10 cellular contexts compared by ENCODE assay signal in the genomic region with DNA sequence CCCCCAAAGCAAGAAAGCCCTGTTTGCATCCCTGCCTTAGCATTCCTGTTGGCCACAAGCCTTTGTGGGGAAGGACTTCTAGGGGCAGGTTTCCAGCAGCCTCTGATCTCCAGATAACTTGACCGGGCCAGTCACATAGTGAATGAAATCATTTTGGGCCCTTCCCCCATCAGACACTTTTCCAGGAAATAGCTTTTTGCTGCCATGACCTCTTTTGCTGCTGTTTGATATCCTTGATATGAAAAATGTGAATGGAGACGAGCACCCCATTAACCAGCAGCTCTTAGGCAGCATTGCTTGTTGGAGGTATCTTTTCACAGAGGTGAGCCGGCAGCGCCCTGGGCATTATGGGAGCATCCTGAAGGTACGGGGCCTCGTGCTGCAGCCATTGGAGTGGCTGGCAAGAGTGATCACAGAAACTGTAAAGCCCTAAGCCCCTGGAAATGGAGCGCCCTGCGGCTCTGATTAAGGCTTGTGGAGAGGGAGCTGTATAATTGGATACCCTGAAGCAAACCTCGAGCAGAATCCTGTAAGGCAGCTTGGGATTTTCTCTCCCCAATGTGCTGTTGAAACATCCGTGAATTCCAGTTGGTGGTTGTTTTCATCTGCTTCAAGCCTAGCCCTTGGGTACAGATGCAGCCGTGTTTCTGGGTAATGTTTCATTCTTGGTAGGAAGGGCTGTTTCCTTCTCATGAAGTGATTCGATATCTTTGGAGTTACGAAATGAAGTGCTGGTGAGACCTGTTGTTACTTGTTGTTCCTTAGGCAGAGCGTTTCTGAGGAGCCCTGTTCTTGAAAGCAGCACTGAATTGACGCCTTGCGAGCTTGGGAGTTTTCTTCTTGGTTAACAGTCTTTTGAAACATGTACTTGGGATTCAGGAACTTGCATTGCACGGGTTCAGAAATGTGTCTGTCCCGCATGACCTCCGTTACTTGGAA.
A peak's percentile ranks its signal among the peaks of the same experiment; 100 is the strongest.
DNase-seq lines count a peak whose midpoint lies in the region; ATAC-seq, FAIRE-seq and TF ChIP-seq lines count a peak whose summit lies in the region.
"Had no signal": no experiment of that assay in that cellular context is flagged by ENCODE, and none has a peak within 500 bp of the region (broad histone marks: within the 10 kb centered on the region; RNA-seq: fewer than 3 reads in every experiment).

No MANE protein-coding gene starts in this region.

- intact Hi-C loops in Caco-2 (cut with micrococcal nuclease; ENCODE audit: unreplicated experiment), result no loop called here
- intact Hi-C loops in pancreas (cut with DNase I), result no loop called here

- H3K4me1 ChIP-seq in Caco-2 (peaks cover 4% of the 10 kb centered on the region; the same call in 1 of the 2 replicates), pancreas (peaks cover 0 to 13% (median 10%) of the 10 kb centered on the region in 3 donors)

- no peak for TF ChIP-seq CTCF in Caco-2 (IDR thresholded peaks at IDR 0.05; ENCODE audit: insufficient read depth in 1 of 2, low read depth in 1 of 2, low read length in 1 of 2, severe bottlenecking in 1 of 2, unreplicated experiment in 1 of 2)
- TF ChIP-seq CTCF in epithelial cell of esophagus (IDR thresholded peaks at IDR 0.05; ENCODE audit: insufficient read depth, low read depth, low read length, missing control alignments), result no peak
- TF ChIP-seq CTCF in pancreas (IDR thresholded peaks at IDR 0.05), result no peak

- 46 to 81% methylated on average over 19 of the region's 19 CpGs for WGBS in pancreas, 2 donors

- H3K36me3 ChIP-seq in Caco-2 (ENCODE audit: control insufficient read depth, insufficient read depth, low read length), result no peaks in the 10 kb centered on the region
- H3K36me3 ChIP-seq in pancreas, result no peaks in the 10 kb centered on the region

- no peaks in the 10 kb centered on the region; the same call in 1 of the 2 replicates for H3K9me3 ChIP-seq in Caco-2
- no peaks in the 10 kb centered on the region for H3K9me3 ChIP-seq in pancreas

- no peaks in the 10 kb centered on the region for H3K9me3 Mint-ChIP-seq in Caco-2 (ENCODE audit: unreplicated experiment)

- no peaks in the 10 kb centered on the region for H3K27me3 ChIP-seq in Caco-2 (replicated peaks; ENCODE audit: control insufficient read depth, insufficient read depth, low read length)
- H3K27me3 ChIP-seq in pancreas, result no peaks in the 10 kb centered on the region

- H3K36me3 Mint-ChIP-seq in Caco-2 (ENCODE audit: insufficient read depth, unreplicated experiment), result no peaks in the 10 kb centered on the region

- H3K27me3 Mint-ChIP-seq in Caco-2 (ENCODE audit: insufficient read depth, unreplicated experiment), result no peaks in the 10 kb centered on the region

- H3K4me1 Mint-ChIP-seq in Caco-2 (ENCODE audit: low read depth, unreplicated experiment), result peaks cover 7% of the 10 kb centered on the region

- no peak overlapping the region for H3K4me3 Mint-ChIP-seq in Caco-2 (ENCODE audit: unreplicated experiment)
- H3K4me3 Mint-ChIP-seq: T-helper 1 cell treated with Interleukin-12 subunit alpha and Interleukin-12 subunit beta and Interleukin-4 antibody, amounts not matched to agents 30 μg/mL and 1 μg/mL, for 36 hours had no signal

- no TSS peak for BruUV-seq in Caco-2 (replicated peaks; lab: Mats Ljungman, UMichigan)

- POLR2A ChIA-PET in Caco-2 (lab: Charles Lee), result no interaction called here

- CTCF ChIA-PET in Caco-2 (lab: Charles Lee), result no interaction called here

- DNase-seq in Caco-2, result no peak
- DNase-seq in NOMO-1 (lab: John Stamatoyannopoulos, UW; ENCODE audit: unreplicated experiment in 2 of 2), result peak; percentile 43 to 86
- DNase-seq in epithelial cell of esophagus (ENCODE audit: low read depth), result peak; percentile 97
- peak in 4 of 6 donors; percentile 28 to 57 (median 38) for DNase-seq in pancreas
- DNase-seq in NCI-H69 (lab: John Stamatoyannopoulos, UW), result no peak
- DNase-seq in kidney tubule cell (ENCODE audit: low spot score), result no peak

- ATAC-seq in pancreas (peak; percentile 70 to 80 (median 78)), HG02840 (IDR thresholded peaks at IDR 0.05; ENCODE audit: low FRiP score, unreplicated experiment) (no peak), GM21526 (IDR thresholded peaks at IDR 0.05; ENCODE audit: low FRiP score, unreplicated experiment) (no peak)

- no peak overlapping the region for H3K4me3 ChIP-seq in Caco-2 (ENCODE audit: low read depth, low read length)
- peak overlapping the region; percentile 6 for H3K4me3 ChIP-seq in epithelial cell of esophagus (ENCODE audit: low read length)
- peak overlapping the region in 1 of 4 donors; percentile 3 for H3K4me3 ChIP-seq in pancreas

- H3K27ac ChIP-seq in pancreas, result peak overlapping the region in 3 of 4 donors; percentile 41 to 53 (median 51)

- H3K27ac Mint-ChIP-seq in Caco-2 (ENCODE audit: unreplicated experiment), result peak overlapping the region; percentile 12
- H3K27ac Mint-ChIP-seq: T-helper 1 cell treated with Interleukin-12 subunit alpha and Interleukin-12 subunit beta and Interleukin-4 antibody, amounts not matched to agents 30 μg/mL and 1 μg/mL, for 36 hours had no signal

- no peak for FAIRE-seq in pancreas (lab: Jason Lieb, UNC)
- FAIRE-seq: endometrium had no signal

Comparison
In these comparisons a context has a peak if more than half of its experiments do, and no peak if none do; other contexts are left out.
1. DNase-seq: peak in NOMO-1 (2 of 2), epithelial cell of esophagus (single experiment) and pancreas (4 of 6); none in Caco-2 (0 of 2), NCI-H69 (single experiment) and kidney tubule cell (single experiment).
2. ATAC-seq: peak in pancreas (4 of 4); none in HG02840 (single experiment) and GM21526 (single experiment).